Comparison of ENCODE assay signal across 18 cellular contexts in the genomic region with DNA sequence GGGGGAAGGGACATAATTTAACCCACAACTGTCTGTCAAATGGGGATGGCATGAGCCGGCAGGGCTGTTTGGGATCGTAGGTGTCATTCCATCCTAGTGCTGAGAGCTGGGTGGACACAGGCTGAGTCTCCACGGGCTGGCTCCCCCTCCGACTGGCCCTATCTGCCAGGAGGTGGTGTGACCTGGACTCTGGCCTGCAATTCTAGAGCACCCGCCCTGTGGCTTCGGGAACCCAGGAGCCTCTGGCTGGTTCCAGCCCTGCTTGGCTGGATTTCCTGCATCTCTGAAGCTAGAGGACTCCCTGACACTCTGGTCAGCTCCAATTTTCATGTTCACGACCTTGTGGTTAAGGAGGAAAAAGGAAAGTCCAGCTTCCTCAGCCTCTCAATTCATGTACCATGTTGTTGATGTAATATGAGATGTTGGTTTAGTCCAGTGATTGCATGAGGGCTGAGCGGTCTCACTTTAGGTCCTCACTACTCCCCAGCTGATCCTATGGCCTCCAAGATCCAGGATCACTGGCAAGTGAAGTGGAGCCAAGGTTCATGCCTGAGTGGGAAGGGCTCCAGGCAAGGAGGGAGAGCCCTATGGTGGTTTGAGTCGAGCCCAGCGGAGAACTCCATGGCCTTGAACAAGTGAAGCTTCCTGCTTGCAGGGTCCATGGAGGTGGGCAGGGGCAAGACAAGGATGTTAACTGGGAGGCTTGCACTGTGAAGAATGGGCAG.
DNase-seq lines count a peak whose midpoint lies in the region; ATAC-seq, FAIRE-seq and TF ChIP-seq lines count a peak whose summit lies in the region.
"Had no signal": no experiment of that assay in that cellular context is flagged by ENCODE, and none has a peak within 500 bp of the region (broad histone marks: within the 10 kb centered on the region; RNA-seq: fewer than 3 reads in every experiment).

No MANE protein-coding gene starts in this region.

- H3K36me3 ChIP-seq in adrenal gland (replicated peaks in 1 of 2) (no peaks in the 10 kb centered on the region), K562 (ENCODE audit: control insufficient read depth, insufficient read depth, low read length) (no peaks in the 10 kb centered on the region), WERI-Rb-1 (no peaks in the 10 kb centered on the region)

- no peak for TF ChIP-seq EP300 in K562 (IDR thresholded peaks at IDR 0.05; ENCODE audit: low read length)

- H3K4me1 ChIP-seq in adrenal gland (replicated peaks in 1 of 2) (peaks cover 8 to 14% of the 10 kb centered on the region in 2 donors), K562 (replicated peaks in 1 of 2; ENCODE audit: control insufficient read depth in 2 of 2, insufficient read depth in 2 of 2, low read length in 2 of 2) (no peaks in the 10 kb centered on the region)

- H2AFZ ChIP-seq in K562 (ENCODE audit: low read depth, low read length), result peak overlapping the region; percentile 45; the same call in 1 of the 2 replicates

- H3K79me2 ChIP-seq in K562 (ENCODE audit: control insufficient read depth, insufficient read depth, low read length), result no peaks in the 10 kb centered on the region

- H3K27ac ChIP-seq in adrenal gland (peak overlapping the region in 3 of 5 donors; percentile 50 to 81 (median 52)), K562 (ENCODE audit: extremely low read depth, low read depth, low read length) (no peak overlapping the region), WERI-Rb-1 (no peak overlapping the region)
- H3K27ac ChIP-seq: RWPE1 had no signal

- no peaks in the 10 kb centered on the region for H3K9me1 ChIP-seq in K562 (ENCODE audit: control insufficient read depth, insufficient read depth, low read length)

- DNase-seq in adrenal gland, result peak in 6 of 7 donors; percentile 33 to 62 (median 48)
- no peak for DNase-seq in K562 (ENCODE audit: extremely low read depth in 1 of 4, low spot score in 3 of 4)
- DNase-seq in left lobe of liver (ENCODE audit: low spot score), result peak; percentile 27
- peak; percentile 58 for DNase-seq in sciatic nerve (ENCODE audit: low spot score)
- no peak for DNase-seq in effector CD4-positive, alpha-beta T cell
- no peak for DNase-seq in activated CD4-positive, CD25-positive, alpha-beta regulatory T cell treated with anti-CD3 and anti-CD28 coated beads, Interleukin-2, amount 50 U/mL, for 72 hours
- DNase-seq in WERI-Rb-1, result no peak
- DNase-seq in NCI-H2081 treated with DMSO at 0.1 percent for 48 hours (lab: John Stamatoyannopoulos, UW), result no peak
- DNase-seq: COR-L47, GOT3, KBM-7, NCI-H1436, NCI-H2029, NCI-H510A treated with DMSO at 0.1 percent for 48 hours, NCI-H82, PC-3 had no signal

- no peak for FAIRE-seq in K562 (lab: Jason Lieb, UNC)
- FAIRE-seq: GM12892 had no signal

- BruUV-seq in K562 (replicated peaks; lab: Mats Ljungman, UMichigan), result no TSS peak

- H3K9ac ChIP-seq in K562 (ENCODE audit: insufficient read depth in 1 of 2, low read depth in 2 of 2, low read length in 2 of 2), result no peak overlapping the region

- H3K9me3 ChIP-seq in adrenal gland (replicated peaks in 1 of 3) (peaks cover 0 to 2% (median 0%) of the 10 kb centered on the region in 3 donors), K562 (replicated peaks; ENCODE audit: control insufficient read depth, insufficient read depth, low read depth, low read length) (no peaks in the 10 kb centered on the region), WERI-Rb-1 (ENCODE audit: severe bottlenecking) (peaks cover 2% of the 10 kb centered on the region)

- ATAC-seq in K562 (no peak), left lobe of liver (no peak), sciatic nerve (peak; percentile 78)
- ATAC-seq: PC-3 had no signal

- H3K27me3 ChIP-seq in adrenal gland, result no peaks in the 10 kb centered on the region
- H3K27me3 ChIP-seq in K562 (ENCODE audit: control insufficient read depth in 2 of 2, insufficient read depth in 2 of 2, low read length in 2 of 2), result peaks cover 0 to 8% of the 10 kb centered on the region in 2 experiments; a peak in 2 of 5 replicates
- H3K27me3 ChIP-seq in WERI-Rb-1 (ENCODE audit: insufficient read depth, low read depth, severe bottlenecking), result no peaks in the 10 kb centered on the region

- TF ChIP-seq CTCF in adrenal gland (IDR thresholded peaks at IDR 0.05) (no peak), K562 (IDR thresholded peaks at IDR 0.05 in 2 of 3, conservative IDR thresholded peaks at IDR 0.05 in 1 of 3; ENCODE audit: insufficient read depth in 2 of 3, low read depth in 1 of 3, low read length in 3 of 3) (no peak), WERI-Rb-1 (IDR thresholded peaks at IDR 0.05; ENCODE audit: low read depth, low read length) (no peak)

- H3K4me3 ChIP-seq in adrenal gland (no peak overlapping the region), K562 (no peak overlapping the region), WERI-Rb-1 (ENCODE audit: low read depth, low read length) (no peak overlapping the region)

- 43 to 71% (median 59%) methylated on average over 6 to 10 of the region's 10 CpGs for WGBS in adrenal gland, 4 donors
- WGBS in K562 (ENCODE audit: insufficient coverage, low coverage, missing lambda C conversion rate), result 14% methylated on average over 8 of the region's 10 CpGs

- TF ChIP-seq RAD21 in K562 (CRISPR knock-in tag; conservative IDR thresholded peaks at IDR 0.05 in 1 of 2, IDR thresholded peaks at IDR 0.05 in 1 of 2), result no peak

- in situ Hi-C loops in K562 (cut with MboI), result no loop called here

- no peak for TF ChIP-seq POLR2A in adrenal gland (IDR thresholded peaks at IDR 0.05)
- no peak for TF ChIP-seq POLR2A in K562 (conservative IDR thresholded peaks at IDR 0.05)

- H3K4me2 ChIP-seq in K562 (ENCODE audit: insufficient read depth, low read length), result no peak overlapping the region

- H4K20me1 ChIP-seq in K562 (replicated peaks; ENCODE audit: control insufficient read depth, insufficient read depth, low read length), result no peaks in the 10 kb centered on the region

- intact Hi-C loops in adrenal gland (cut with DNase I), result no loop called here
- intact Hi-C loops in K562 (cut with micrococcal nuclease), result no loop called here
- intact Hi-C loops in sciatic nerve (cut with DNase I), result no loop called here

- POLR2A ChIA-PET in K562 (lab: Yijun Ruan, JAX), result no interaction called here

- CTCF ChIA-PET in K562 (lab: Yijun Ruan, JAX; ENCODE audit: low intra/inter-chr PET ratio), result no interaction called here

TF ChIP-seq in K562, 482 proteins besides CTCF, POLR2A, EP300 and RAD21:
- TF ChIP-seq TEAD2 (tag; IDR thresholded peaks at IDR 0.05) (no peak), HNRNPL (IDR thresholded peaks at IDR 0.05; ENCODE audit: low read depth, low read length) (no peak), HNRNPH1 (optimal IDR thresholded peaks at IDR 0.05; ENCODE audit: low read depth, low read length) (no peak), JUND (IDR thresholded peaks at IDR 0.05; ENCODE audit: borderline replicate concordance, low read depth, low read length) (no peak), JUND (tag; IDR thresholded peaks at IDR 0.05; ENCODE audit: borderline replicate concordance, low read depth, low read length) (no peak), ZNF79 (CRISPR knock-in tag; IDR thresholded peaks at IDR 0.05; ENCODE audit: low read depth) (no peak), ZNF717 (CRISPR knock-in tag; IDR thresholded peaks at IDR 0.05) (no peak), CBFA2T2 (conservative IDR thresholded peaks at IDR 0.05) (no peak), TAF7 (tag; IDR thresholded peaks at IDR 0.05) (no peak), LARP7 (IDR thresholded peaks at IDR 0.05) (no peak)
- TF ChIP-seq, protein P1, sequence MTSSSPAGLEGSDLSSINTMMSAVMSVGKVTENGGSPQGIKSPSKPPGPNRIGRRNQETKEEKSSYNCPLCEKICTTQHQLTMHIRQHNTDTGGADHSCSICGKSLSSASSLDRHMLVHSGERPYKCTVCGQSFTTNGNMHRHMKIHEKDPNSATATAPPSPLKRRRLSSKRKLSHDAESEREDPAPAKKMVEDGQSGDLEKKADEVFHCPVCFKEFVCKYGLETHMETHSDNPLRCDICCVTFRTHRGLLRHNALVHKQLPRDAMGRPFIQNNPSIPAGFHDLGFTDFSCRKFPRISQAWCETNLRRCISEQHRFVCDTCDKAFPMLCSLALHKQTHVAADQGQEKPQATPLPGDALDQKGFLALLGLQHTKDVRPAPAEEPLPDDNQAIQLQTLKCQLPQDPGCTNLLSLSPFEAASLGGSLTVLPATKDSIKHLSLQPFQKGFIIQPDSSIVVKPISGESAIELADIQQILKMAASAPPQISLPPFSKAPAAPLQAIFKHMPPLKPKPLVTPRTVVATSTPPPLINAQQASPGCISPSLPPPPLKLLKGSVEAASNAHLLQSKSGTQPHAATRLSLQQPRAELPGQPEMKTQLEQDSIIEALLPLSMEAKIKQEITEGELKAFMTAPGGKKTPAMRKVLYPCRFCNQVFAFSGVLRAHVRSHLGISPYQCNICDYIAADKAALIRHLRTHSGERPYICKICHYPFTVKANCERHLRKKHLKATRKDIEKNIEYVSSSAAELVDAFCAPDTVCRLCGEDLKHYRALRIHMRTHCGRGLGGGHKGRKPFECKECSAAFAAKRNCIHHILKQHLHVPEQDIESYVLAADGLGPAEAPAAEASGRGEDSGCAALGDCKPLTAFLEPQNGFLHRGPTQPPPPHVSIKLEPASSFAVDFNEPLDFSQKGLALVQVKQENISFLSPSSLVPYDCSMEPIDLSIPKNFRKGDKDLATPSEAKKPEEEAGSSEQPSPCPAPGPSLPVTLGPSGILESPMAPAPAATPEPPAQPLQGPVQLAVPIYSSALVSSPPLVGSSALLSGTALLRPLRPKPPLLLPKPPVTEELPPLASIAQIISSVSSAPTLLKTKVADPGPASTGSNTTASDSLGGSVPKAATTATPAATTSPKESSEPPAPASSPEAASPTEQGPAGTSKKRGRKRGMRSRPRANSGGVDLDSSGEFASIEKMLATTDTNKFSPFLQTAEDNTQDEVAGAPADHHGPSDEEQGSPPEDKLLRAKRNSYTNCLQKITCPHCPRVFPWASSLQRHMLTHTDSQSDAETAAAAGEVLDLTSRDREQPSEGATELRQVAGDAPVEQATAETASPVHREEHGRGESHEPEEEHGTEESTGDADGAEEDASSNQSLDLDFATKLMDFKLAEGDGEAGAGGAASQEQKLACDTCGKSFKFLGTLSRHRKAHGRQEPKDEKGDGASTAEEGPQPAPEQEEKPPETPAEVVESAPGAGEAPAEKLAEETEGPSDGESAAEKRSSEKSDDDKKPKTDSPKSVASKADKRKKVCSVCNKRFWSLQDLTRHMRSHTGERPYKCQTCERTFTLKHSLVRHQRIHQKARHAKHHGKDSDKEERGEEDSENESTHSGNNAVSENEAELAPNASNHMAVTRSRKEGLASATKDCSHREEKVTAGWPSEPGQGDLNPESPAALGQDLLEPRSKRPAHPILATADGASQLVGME (CRISPR knock-in tag; IDR thresholded peaks at IDR 0.05), result no peak
- TF ChIP-seq, protein P2, sequence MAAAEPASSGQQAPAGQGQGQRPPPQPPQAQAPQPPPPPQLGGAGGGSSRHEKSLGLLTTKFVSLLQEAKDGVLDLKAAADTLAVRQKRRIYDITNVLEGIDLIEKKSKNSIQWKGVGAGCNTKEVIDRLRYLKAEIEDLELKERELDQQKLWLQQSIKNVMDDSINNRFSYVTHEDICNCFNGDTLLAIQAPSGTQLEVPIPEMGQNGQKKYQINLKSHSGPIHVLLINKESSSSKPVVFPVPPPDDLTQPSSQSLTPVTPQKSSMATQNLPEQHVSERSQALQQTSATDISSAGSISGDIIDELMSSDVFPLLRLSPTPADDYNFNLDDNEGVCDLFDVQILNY (CRISPR knock-in tag; IDR thresholded peaks at IDR 0.05), result no peak

Comparison
In these comparisons a context has a peak if more than half of its experiments do, and no peak if none do; other contexts are left out.
1. DNase-seq: peak in adrenal gland (6 of 7), left lobe of liver (single experiment) and sciatic nerve (single experiment); none in K562 (0 of 4), effector CD4-positive, alpha-beta T cell (single experiment), activated CD4-positive, CD25-positive, alpha-beta regulatory T cell treated with anti-CD3 and anti-CD28 coated beads, Interleukin-2, amount 50 U/mL, for 72 hours (single experiment), WERI-Rb-1 (single experiment) and NCI-H2081 treated with DMSO at 0.1 percent for 48 hours (single experiment).
2. H3K27ac ChIP-seq: peak in adrenal gland (3 of 5); none in K562 (single experiment) and WERI-Rb-1 (single experiment).